ENCODE assay signal across 12 cellular contexts in genomic region chr7:29274156-29275017, GRCh38.
A peak's percentile ranks its signal among the peaks of the same experiment; 100 is the strongest.
DNase-seq lines count a peak whose midpoint lies in the region; ATAC-seq and TF ChIP-seq lines count a peak whose summit lies in the region.
"Had no signal": no experiment of that assay in that cellular context is flagged by ENCODE, and none has a peak within 500 bp of the region (broad histone marks: within the 10 kb centered on the region; RNA-seq: fewer than 3 reads in every experiment).

No MANE protein-coding gene starts in this region.

- H3K9me3 Mint-ChIP-seq in progenitor cell of endocrine pancreas (ENCODE audit: low read depth), result peaks cover under 1% of the 10 kb centered on the region
- H3K9me3 Mint-ChIP-seq: neural crest cell; stimulated activated naive B cell treated with anti-CD40 and anti-IgM and Interleukin-4, amounts not matched to agents 10 μg/mL and 1 μg/mL and 100 μg/mL, for 72 hours had no signal

- no peaks in the 10 kb centered on the region for H3K27me3 Mint-ChIP-seq in progenitor cell of endocrine pancreas

- no peaks in the 10 kb centered on the region for H3K27me3 ChIP-seq in trophoblast cell (ENCODE audit: insufficient read depth, low read length)

- H3K4ac ChIP-seq in trophoblast cell (ENCODE audit: low read depth, low read length), result peak overlapping the region; percentile 71

- WGBS in trophoblast cell (ENCODE audit: extremely low coverage, insufficient coverage, insufficient read length), result no CpG with 5 or more reads among the region's 10 CpGs

- no peak overlapping the region for H3K27ac ChIP-seq in trophoblast cell (ENCODE audit: low read depth, low read length)

- H2AFZ ChIP-seq in trophoblast cell (ENCODE audit: insufficient read depth, low read length, poor library complexity), result no peak overlapping the region

- no peak overlapping the region for H3K4me2 ChIP-seq in trophoblast cell (ENCODE audit: low read length)

- TF ChIP-seq CTCF in progenitor cell of endocrine pancreas (IDR thresholded peaks at IDR 0.05; ENCODE audit: unreplicated experiment), result no peak

- no peaks in the 10 kb centered on the region for H3K79me1 ChIP-seq in trophoblast cell (ENCODE audit: low read length)

- peaks cover 5 to 14% of the 10 kb centered on the region in 2 experiments for H3K4me1 ChIP-seq in trophoblast cell (ENCODE audit: control insufficient read depth in 1 of 2, insufficient read depth in 2 of 2, low read length in 2 of 2)

- H3K23ac ChIP-seq in trophoblast cell (ENCODE audit: low read length), result no peak overlapping the region

- no peak overlapping the region for H2BK120ac ChIP-seq in trophoblast cell (ENCODE audit: insufficient read depth, low read length, poor library complexity)

- no peak overlapping the region for H3K4me3 ChIP-seq in trophoblast cell (ENCODE audit: low read depth, low read length)

- H3K9ac ChIP-seq in trophoblast cell (ENCODE audit: low read length), result no peak overlapping the region

- no peak overlapping the region for H3K14ac ChIP-seq in trophoblast cell (ENCODE audit: low read length)

- peaks cover 31% of the 10 kb centered on the region for H3K4me1 Mint-ChIP-seq in progenitor cell of endocrine pancreas (ENCODE audit: low read depth)

- H2AK5ac ChIP-seq in trophoblast cell (ENCODE audit: low read length), result no peak overlapping the region

- H3K27ac Mint-ChIP-seq in progenitor cell of endocrine pancreas, result no peak overlapping the region
- H3K27ac Mint-ChIP-seq: stimulated activated naive B cell treated with anti-CD40 and anti-IgM and Interleukin-4, amounts not matched to agents 10 μg/mL and 1 μg/mL and 100 μg/mL, for 72 hours had no signal

- H3K18ac ChIP-seq in trophoblast cell (ENCODE audit: low read length), result no peak overlapping the region

- no peak for ATAC-seq in HG03095 (IDR thresholded peaks at IDR 0.05; ENCODE audit: unreplicated experiment)
- ATAC-seq: stimulated activated naive B cell treated with anti-CD40 and anti-IgM and Interleukin-4, amounts not matched to agents 10 μg/mL and 1 μg/mL and 100 μg/mL, for 72 hours had no signal

- no peak overlapping the region for H4K8ac ChIP-seq in trophoblast cell (ENCODE audit: low read depth, low read length)

- no peak overlapping the region for H3K4me3 Mint-ChIP-seq in progenitor cell of endocrine pancreas (ENCODE audit: low read depth)
- H3K4me3 Mint-ChIP-seq: neural crest cell; stimulated activated naive B cell treated with anti-CD40 and anti-IgM and Interleukin-4, amounts not matched to agents 10 μg/mL and 1 μg/mL and 100 μg/mL, for 72 hours had no signal

- peaks cover 7% of the 10 kb centered on the region for H3K79me2 ChIP-seq in trophoblast cell (ENCODE audit: control insufficient read depth, insufficient read depth, low read length, poor library complexity)

- no peak overlapping the region for H2BK5ac ChIP-seq in trophoblast cell (ENCODE audit: low read depth, low read length, poor library complexity)

- peak overlapping the region; percentile 71 for H4K12ac ChIP-seq in trophoblast cell (ENCODE audit: low read depth, low read length)

- peaks cover under 1% of the 10 kb centered on the region for H3K36me3 Mint-ChIP-seq in progenitor cell of endocrine pancreas (ENCODE audit: insufficient read depth)
- H3K36me3 Mint-ChIP-seq: stimulated activated naive B cell treated with anti-CD40 and anti-IgM and Interleukin-4, amounts not matched to agents 10 μg/mL and 1 μg/mL and 100 μg/mL, for 72 hours had no signal

- H3K36me3 ChIP-seq in trophoblast cell (ENCODE audit: control insufficient read depth in 1 of 2, insufficient read depth in 2 of 2, low read length in 2 of 2), result peaks cover 2 to 6% of the 10 kb centered on the region in 2 experiments

- no peak overlapping the region for H4K91ac ChIP-seq in trophoblast cell (ENCODE audit: low read depth, low read length)

- DNase-seq in EL (peak; percentile 4), NCI-H69 (lab: John Stamatoyannopoulos, UW) (peak; percentile 90), epidermal melanocyte (ENCODE audit: insufficient read length, low spot score) (peak; percentile 26), trophoblast cell (no peak), progenitor cell of endocrine pancreas (ENCODE audit: low spot score, unreplicated experiment) (no peak), NCI-H2171 treated with DMSO at 0.1 percent for 48 hours (lab: John Stamatoyannopoulos, UW) (no peak), NCI-H1105 treated with DMSO at 0.1 percent for 48 hours (lab: John Stamatoyannopoulos, UW) (no peak)
- DNase-seq: activated naive CD4-positive, alpha-beta T cell treated with Interleukin-2 at 50 U/mL for 16 hours; effector memory CD4-positive, alpha-beta T cell; stimulated activated naive B cell treated with anti-CD40 and anti-IgM and Interleukin-4, amounts not matched to agents 10 μg/mL and 1 μg/mL and 100 μg/mL, for 72 hours had no signal

- no peak overlapping the region for H2BK12ac ChIP-seq in trophoblast cell (ENCODE audit: low read length)

- H3K9me3 ChIP-seq in trophoblast cell (ENCODE audit: insufficient read depth, low read depth, low read length), result no peaks in the 10 kb centered on the region

Comparison
In these comparisons a context has a peak if more than half of its experiments do, and no peak if none do; other contexts are left out.
1. DNase-seq: peak in EL (single experiment), NCI-H69 (single experiment) and epidermal melanocyte (single experiment); none in trophoblast cell (0 of 2), progenitor cell of endocrine pancreas (single experiment), NCI-H2171 treated with DMSO at 0.1 percent for 48 hours (single experiment) and NCI-H1105 treated with DMSO at 0.1 percent for 48 hours (single experiment).